Comparison of ENCODE assay signal across 1 cellular context in the genomic region with DNA sequence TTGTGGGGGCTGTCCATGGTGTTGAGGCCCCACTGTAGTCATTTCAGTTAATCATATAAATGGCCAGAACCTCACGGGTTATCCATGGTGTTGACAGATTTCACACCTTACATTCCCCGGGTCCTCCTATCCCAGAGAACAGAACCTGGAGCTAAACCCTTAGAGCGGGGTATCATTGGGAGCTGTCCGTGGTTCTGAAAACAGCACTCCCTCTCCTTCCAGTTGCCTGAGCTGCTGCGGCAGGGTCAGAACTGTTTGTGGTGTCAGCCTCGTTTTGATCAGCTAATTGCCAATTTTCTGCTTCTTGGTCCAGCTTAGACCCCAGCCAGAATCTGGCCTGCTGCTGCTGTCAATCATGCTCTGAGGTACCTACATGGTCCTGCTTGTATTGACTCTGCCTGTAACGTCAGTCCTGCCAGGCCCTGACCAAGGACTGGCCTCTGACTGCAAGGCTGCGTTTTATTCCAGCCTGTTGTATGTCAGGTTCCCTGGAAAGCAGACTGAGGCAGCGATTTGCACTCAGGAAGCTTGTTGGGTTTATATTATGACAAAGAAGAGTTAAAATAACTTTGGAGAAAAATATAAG.
TF ChIP-seq lines count a peak whose summit lies in the region.

No MANE protein-coding gene starts in this region.

TF ChIP-seq in K562, 482 proteins besides CTCF, POLR2A, EP300 and RAD21 (continued from another document):
- TF ChIP-seq ZNF311 (CRISPR knock-in tag; IDR thresholded peaks at IDR 0.05) (no peak), SAP30 (IDR thresholded peaks at IDR 0.05; ENCODE audit: borderline replicate concordance, insufficient read depth, low read depth, low read length, poor library complexity, severe bottlenecking) (no peak), MIER1 (IDR thresholded peaks at IDR 0.05; ENCODE audit: low read depth) (peak; percentile 94), ILK (tag; IDR thresholded peaks at IDR 0.05; ENCODE audit: borderline replicate concordance, low read depth) (no peak), TEAD4 (IDR thresholded peaks at IDR 0.05; ENCODE audit: low read length) (no peak), TEAD4 (CRISPR knock-in tag; IDR thresholded peaks at IDR 0.05; ENCODE audit: borderline replicate concordance) (no peak), ZNF584 (CRISPR knock-in tag; IDR thresholded peaks at IDR 0.05; ENCODE audit: low read depth) (peak; percentile 36; the same call in 1 of the 2 replicates), MAFK (IDR thresholded peaks at IDR 0.05; ENCODE audit: low read length) (no peak), GABPB1 (CRISPR knock-in tag; IDR thresholded peaks at IDR 0.05) (no peak), STAG1 (CRISPR knock-in tag; IDR thresholded peaks at IDR 0.05; ENCODE audit: borderline replicate concordance) (peak; percentile 20; the same call in 1 of the 2 replicates)
- TF ChIP-seq, protein P1, sequence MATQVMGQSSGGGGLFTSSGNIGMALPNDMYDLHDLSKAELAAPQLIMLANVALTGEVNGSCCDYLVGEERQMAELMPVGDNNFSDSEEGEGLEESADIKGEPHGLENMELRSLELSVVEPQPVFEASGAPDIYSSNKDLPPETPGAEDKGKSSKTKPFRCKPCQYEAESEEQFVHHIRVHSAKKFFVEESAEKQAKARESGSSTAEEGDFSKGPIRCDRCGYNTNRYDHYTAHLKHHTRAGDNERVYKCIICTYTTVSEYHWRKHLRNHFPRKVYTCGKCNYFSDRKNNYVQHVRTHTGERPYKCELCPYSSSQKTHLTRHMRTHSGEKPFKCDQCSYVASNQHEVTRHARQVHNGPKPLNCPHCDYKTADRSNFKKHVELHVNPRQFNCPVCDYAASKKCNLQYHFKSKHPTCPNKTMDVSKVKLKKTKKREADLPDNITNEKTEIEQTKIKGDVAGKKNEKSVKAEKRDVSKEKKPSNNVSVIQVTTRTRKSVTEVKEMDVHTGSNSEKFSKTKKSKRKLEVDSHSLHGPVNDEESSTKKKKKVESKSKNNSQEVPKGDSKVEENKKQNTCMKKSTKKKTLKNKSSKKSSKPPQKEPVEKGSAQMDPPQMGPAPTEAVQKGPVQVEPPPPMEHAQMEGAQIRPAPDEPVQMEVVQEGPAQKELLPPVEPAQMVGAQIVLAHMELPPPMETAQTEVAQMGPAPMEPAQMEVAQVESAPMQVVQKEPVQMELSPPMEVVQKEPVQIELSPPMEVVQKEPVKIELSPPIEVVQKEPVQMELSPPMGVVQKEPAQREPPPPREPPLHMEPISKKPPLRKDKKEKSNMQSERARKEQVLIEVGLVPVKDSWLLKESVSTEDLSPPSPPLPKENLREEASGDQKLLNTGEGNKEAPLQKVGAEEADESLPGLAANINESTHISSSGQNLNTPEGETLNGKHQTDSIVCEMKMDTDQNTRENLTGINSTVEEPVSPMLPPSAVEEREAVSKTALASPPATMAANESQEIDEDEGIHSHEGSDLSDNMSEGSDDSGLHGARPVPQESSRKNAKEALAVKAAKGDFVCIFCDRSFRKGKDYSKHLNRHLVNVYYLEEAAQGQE (CRISPR knock-in tag; IDR thresholded peaks at IDR 0.05; ENCODE audit: low read depth): peak; percentile 96
- TF ChIP-seq, protein P2, sequence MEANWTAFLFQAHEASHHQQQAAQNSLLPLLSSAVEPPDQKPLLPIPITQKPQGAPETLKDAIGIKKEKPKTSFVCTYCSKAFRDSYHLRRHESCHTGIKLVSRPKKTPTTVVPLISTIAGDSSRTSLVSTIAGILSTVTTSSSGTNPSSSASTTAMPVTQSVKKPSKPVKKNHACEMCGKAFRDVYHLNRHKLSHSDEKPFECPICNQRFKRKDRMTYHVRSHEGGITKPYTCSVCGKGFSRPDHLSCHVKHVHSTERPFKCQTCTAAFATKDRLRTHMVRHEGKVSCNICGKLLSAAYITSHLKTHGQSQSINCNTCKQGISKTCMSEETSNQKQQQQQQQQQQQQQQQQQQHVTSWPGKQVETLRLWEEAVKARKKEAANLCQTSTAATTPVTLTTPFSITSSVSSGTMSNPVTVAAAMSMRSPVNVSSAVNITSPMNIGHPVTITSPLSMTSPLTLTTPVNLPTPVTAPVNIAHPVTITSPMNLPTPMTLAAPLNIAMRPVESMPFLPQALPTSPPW (CRISPR knock-in tag; IDR thresholded peaks at IDR 0.05): peak; percentile 31; the same call in 1 of the 2 replicates
- TF ChIP-seq, protein P3, sequence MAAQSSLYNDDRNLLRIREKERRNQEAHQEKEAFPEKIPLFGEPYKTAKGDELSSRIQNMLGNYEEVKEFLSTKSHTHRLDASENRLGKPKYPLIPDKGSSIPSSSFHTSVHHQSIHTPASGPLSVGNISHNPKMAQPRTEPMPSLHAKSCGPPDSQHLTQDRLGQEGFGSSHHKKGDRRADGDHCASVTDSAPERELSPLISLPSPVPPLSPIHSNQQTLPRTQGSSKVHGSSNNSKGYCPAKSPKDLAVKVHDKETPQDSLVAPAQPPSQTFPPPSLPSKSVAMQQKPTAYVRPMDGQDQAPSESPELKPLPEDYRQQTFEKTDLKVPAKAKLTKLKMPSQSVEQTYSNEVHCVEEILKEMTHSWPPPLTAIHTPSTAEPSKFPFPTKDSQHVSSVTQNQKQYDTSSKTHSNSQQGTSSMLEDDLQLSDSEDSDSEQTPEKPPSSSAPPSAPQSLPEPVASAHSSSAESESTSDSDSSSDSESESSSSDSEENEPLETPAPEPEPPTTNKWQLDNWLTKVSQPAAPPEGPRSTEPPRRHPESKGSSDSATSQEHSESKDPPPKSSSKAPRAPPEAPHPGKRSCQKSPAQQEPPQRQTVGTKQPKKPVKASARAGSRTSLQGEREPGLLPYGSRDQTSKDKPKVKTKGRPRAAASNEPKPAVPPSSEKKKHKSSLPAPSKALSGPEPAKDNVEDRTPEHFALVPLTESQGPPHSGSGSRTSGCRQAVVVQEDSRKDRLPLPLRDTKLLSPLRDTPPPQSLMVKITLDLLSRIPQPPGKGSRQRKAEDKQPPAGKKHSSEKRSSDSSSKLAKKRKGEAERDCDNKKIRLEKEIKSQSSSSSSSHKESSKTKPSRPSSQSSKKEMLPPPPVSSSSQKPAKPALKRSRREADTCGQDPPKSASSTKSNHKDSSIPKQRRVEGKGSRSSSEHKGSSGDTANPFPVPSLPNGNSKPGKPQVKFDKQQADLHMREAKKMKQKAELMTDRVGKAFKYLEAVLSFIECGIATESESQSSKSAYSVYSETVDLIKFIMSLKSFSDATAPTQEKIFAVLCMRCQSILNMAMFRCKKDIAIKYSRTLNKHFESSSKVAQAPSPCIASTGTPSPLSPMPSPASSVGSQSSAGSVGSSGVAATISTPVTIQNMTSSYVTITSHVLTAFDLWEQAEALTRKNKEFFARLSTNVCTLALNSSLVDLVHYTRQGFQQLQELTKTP (IDR thresholded peaks at IDR 0.05; ENCODE audit: low read depth in 1 of 2, partially characterized antibody in 2 of 2): peak in 1 of 2 experiments; percentile 83
